ENCODE assay signal across 14 cellular contexts in genomic region chr20:60581606-60582005, GRCh38.
DNase-seq lines count a peak whose midpoint lies in the region; ATAC-seq and TF ChIP-seq lines count a peak whose summit lies in the region.
"Had no signal": no experiment of that assay in that cellular context is flagged by ENCODE, and none has a peak within 500 bp of the region (broad histone marks: within the 10 kb centered on the region; RNA-seq: fewer than 3 reads in every experiment).

No MANE protein-coding gene starts in this region.

- intact Hi-C loops in left lung (cut with DNase I) (no loop called here), body of pancreas (cut with DNase I) (no loop called here)

- peak; percentile 1 for DNase-seq in NCI-H69 (lab: John Stamatoyannopoulos, UW)
- peak; percentile 54 for DNase-seq in coronary artery (ENCODE audit: low spot score)
- peak; percentile 29 for DNase-seq in islet precursor cell
- no peak for DNase-seq in left lung
- DNase-seq in body of pancreas = no peak
- DNase-seq: C1 segment of cervical spinal cord; CD4-positive, alpha-beta memory T cell; COR-L47; DMS153; DND-41; GOT3; H7; HCEC 1CT had no signal

- 51 to 57% methylated on average over 3 of the region's 3 CpGs for WGBS in body of pancreas, 2 donors

- TF ChIP-seq CTCF in coronary artery (IDR thresholded peaks at IDR 0.05) (no peak), left lung (IDR thresholded peaks at IDR 0.05) (no peak), body of pancreas (IDR thresholded peaks at IDR 0.05) (no peak)

- H3K27me3 ChIP-seq in left lung = no peaks in the 10 kb centered on the region
- H3K27me3 ChIP-seq in body of pancreas = no peaks in the 10 kb centered on the region

- H3K9me3 ChIP-seq in left lung (no peaks in the 10 kb centered on the region), body of pancreas (no peaks in the 10 kb centered on the region)

- H3K4me1 ChIP-seq in left lung (no peaks in the 10 kb centered on the region), body of pancreas (no peaks in the 10 kb centered on the region)

- H3K4me3 ChIP-seq in coronary artery (no peak overlapping the region), left lung (no peak overlapping the region), body of pancreas (no peak overlapping the region)

- no peak for TF ChIP-seq POLR2A in body of pancreas (IDR thresholded peaks at IDR 0.05)

- no peak for ATAC-seq in HG03442 (IDR thresholded peaks at IDR 0.05; ENCODE audit: unreplicated experiment)
- ATAC-seq in left lung = no peak
- ATAC-seq in body of pancreas = no peak

- no peak overlapping the region for H3K27ac ChIP-seq in coronary artery
- no peak overlapping the region for H3K27ac ChIP-seq in left lung
- H3K27ac ChIP-seq in body of pancreas = no peak overlapping the region

- H3K36me3 ChIP-seq in left lung = no peaks in the 10 kb centered on the region
- no peaks in the 10 kb centered on the region for H3K36me3 ChIP-seq in body of pancreas (replicated peaks in 1 of 2; ENCODE audit: insufficient read depth in 1 of 2, low read depth in 2 of 2)

Comparison
In these comparisons a context has a peak if more than half of its experiments do, and no peak if none do; other contexts are left out.
1. DNase-seq: peak in NCI-H69 (single experiment), coronary artery (single experiment) and islet precursor cell (single experiment); none in left lung (0 of 2) and body of pancreas (0 of 4).